ENCODE assay signal across 19 cellular contexts in the genomic region with DNA sequence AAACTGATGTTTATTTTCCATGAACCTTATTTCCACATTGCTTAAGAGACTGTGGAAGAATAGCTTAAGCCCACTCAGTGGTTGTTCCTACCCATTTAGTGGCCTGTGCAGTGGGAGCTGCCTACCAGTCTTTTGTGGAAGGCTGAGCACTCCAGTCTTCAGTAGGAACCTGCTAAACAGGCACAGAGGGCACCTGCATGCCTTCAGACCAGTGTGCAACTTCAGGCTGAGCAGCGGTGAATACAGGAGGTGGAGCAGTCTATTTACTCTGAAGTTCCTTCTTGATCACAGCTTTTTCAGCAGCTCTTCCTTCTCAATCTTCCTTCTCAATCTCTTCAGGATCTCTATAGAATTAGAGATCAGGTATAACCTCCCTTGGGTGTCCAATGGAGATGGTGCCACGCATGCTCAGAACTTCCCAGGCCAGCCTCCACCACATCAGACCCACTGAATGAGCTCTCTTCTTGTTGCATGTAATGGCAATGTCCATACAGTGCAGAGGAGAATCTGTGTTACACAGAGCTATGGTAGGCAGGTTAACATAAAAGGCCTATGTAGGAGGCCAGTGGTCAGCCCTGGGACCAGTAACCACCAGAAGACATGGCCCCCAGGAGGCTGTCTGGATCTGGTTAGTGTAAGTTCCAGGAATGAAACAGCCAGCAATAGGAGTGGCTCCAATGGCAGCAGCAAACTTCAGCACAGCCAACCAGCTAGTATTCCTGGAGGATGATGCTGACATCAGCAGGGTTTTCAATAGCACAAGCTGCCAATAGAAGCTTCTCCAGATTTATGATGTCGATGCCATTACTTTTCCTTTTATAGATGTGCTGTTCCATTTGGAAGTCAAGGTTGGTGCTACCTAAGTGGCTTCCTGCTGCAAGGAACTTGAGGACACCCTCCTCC. TPM values are rescaled to one million over a fixed set of nuclear protein-coding genes. Genes with fewer than 3 reads are reported as not detected.
A peak's percentile ranks its signal among the peaks of the same experiment; 100 is the strongest.
DNase-seq lines count a peak whose midpoint lies in the region; ATAC-seq and TF ChIP-seq lines count a peak whose summit lies in the region.
"Had no signal": no experiment of that assay in that cellular context is flagged by ENCODE, and none has a peak within 500 bp of the region (broad histone marks: within the 10 kb centered on the region; RNA-seq: fewer than 3 reads in every experiment).

No MANE protein-coding gene starts in this region.

- H3K4me1 Mint-ChIP-seq in MCF 10A (ENCODE audit: insufficient read depth, unreplicated experiment) = no peaks in the 10 kb centered on the region
- no peaks in the 10 kb centered on the region for H3K4me1 Mint-ChIP-seq in stimulated activated effector memory CD8-positive, alpha-beta T cell treated with anti-CD3 and anti-CD28 coated beads, Interleukin-12 subunit alpha, Interleukin-12 subunit beta, amount 100 ng/mL, for 72 hours

- no peaks in the 10 kb centered on the region for H3K4me1 ChIP-seq in mammary epithelial cell (ENCODE audit: insufficient read depth, low read length)
- no peaks in the 10 kb centered on the region for H3K4me1 ChIP-seq in PC-9 (replicated peaks; ENCODE audit: insufficient read depth)
- peaks cover 0 to 3% of the 10 kb centered on the region in 2 donors for H3K4me1 ChIP-seq in esophagus (ENCODE audit: control insufficient read depth in 2 of 2, insufficient read depth in 2 of 2, low read length in 1 of 2)
- H3K4me1 ChIP-seq: HAP-1 had no signal

- no peaks in the 10 kb centered on the region for H4K20me1 ChIP-seq in mammary epithelial cell (ENCODE audit: insufficient read depth, low read length)
- no peaks in the 10 kb centered on the region for H4K20me1 ChIP-seq in PC-9 (ENCODE audit: insufficient read depth)

- no peak for TF ChIP-seq CTCF in mammary epithelial cell (conservative IDR thresholded peaks at IDR 0.05 in 1 of 2, IDR thresholded peaks at IDR 0.05 in 1 of 2; ENCODE audit: extremely low read depth in 1 of 2, insufficient read depth in 1 of 2, low read depth in 1 of 2, low read length in 2 of 2)
- TF ChIP-seq CTCF in MCF 10A (IDR thresholded peaks at IDR 0.05; ENCODE audit: unreplicated experiment) = no peak
- TF ChIP-seq CTCF in PC-9 (conservative IDR thresholded peaks at IDR 0.05) = no peak
- no peak for TF ChIP-seq CTCF in fibroblast of the aortic adventitia (IDR thresholded peaks at IDR 0.05; ENCODE audit: insufficient read depth, low read length)

- WGBS in mammary epithelial cell (ENCODE audit: low coverage, missing lambda C conversion rate) = 96% methylated on average over 3 of the region's 3 CpGs
- WGBS in esophagus, 2 donors = 84 to 93% methylated on average over 3 of the region's 3 CpGs

- no peak for ATAC-seq in stimulated activated effector memory CD8-positive, alpha-beta T cell treated with anti-CD3 and anti-CD28 coated beads, Interleukin-12 subunit alpha, Interleukin-12 subunit beta, amount 100 ng/mL, for 72 hours

- H3K27me3 Mint-ChIP-seq in MCF 10A (ENCODE audit: insufficient read depth, unreplicated experiment) = no peaks in the 10 kb centered on the region
- H3K27me3 Mint-ChIP-seq: B cell; CD4-positive, alpha-beta T cell had no signal

- no peaks in the 10 kb centered on the region for H3K36me3 Mint-ChIP-seq in MCF 10A (ENCODE audit: insufficient read depth, unreplicated experiment)
- no peaks in the 10 kb centered on the region for H3K36me3 Mint-ChIP-seq in stimulated activated effector memory CD8-positive, alpha-beta T cell treated with anti-CD3 and anti-CD28 coated beads, Interleukin-12 subunit alpha, Interleukin-12 subunit beta, amount 100 ng/mL, for 72 hours
- H3K36me3 Mint-ChIP-seq: IgD-negative memory B cell had no signal

- H3K36me3 ChIP-seq in mammary epithelial cell (ENCODE audit: insufficient read depth, low read length) = no peaks in the 10 kb centered on the region
- H3K36me3 ChIP-seq in PC-9 (ENCODE audit: low read depth) = no peaks in the 10 kb centered on the region
- no peaks in the 10 kb centered on the region for H3K36me3 ChIP-seq in esophagus (ENCODE audit: control insufficient read depth in 2 of 2, insufficient read depth in 2 of 2, low read length in 1 of 2)
- H3K36me3 ChIP-seq: HAP-1 had no signal

- dilution Hi-C loops in mammary epithelial cell (cut with HindIII; ENCODE audit: low sequenced_read_pairs) = no loop called here

- H3K9me3 Mint-ChIP-seq in MCF 10A (ENCODE audit: unreplicated experiment) = no peaks in the 10 kb centered on the region
- peaks cover 3% of the 10 kb centered on the region for H3K9me3 Mint-ChIP-seq in stimulated activated effector memory CD8-positive, alpha-beta T cell treated with anti-CD3 and anti-CD28 coated beads, Interleukin-12 subunit alpha, Interleukin-12 subunit beta, amount 100 ng/mL, for 72 hours
- H3K9me3 Mint-ChIP-seq: CD4-positive, alpha-beta T cell; HFFc6 had no signal

- BruUV-seq in mammary epithelial cell (replicated peaks; lab: Mats Ljungman, UMichigan) = no TSS peak
- BruUV-seq in MCF 10A (replicated peaks; lab: Mats Ljungman, UMichigan) = no TSS peak
- BruUV-seq in PC-9 (replicated peaks; lab: Mats Ljungman, UMichigan) = no TSS peak

- H3K4me3 ChIP-seq in mammary epithelial cell (replicated peaks in 1 of 3; ENCODE audit: insufficient read depth in 1 of 3, low read depth in 2 of 3, low read length in 3 of 3) = no peak overlapping the region
- H3K4me3 ChIP-seq in PC-9 = no peak overlapping the region
- H3K4me3 ChIP-seq in esophagus (ENCODE audit: low read depth in 1 of 2, low read length in 2 of 2) = no peak overlapping the region
- H3K4me3 ChIP-seq in fibroblast of the aortic adventitia (ENCODE audit: low read depth, low read length) = no peak overlapping the region
- H3K4me3 ChIP-seq: HAP-1 had no signal

- no peaks in the 10 kb centered on the region for H3K9me2 ChIP-seq in PC-9 (ENCODE audit: insufficient read depth)

- H3K4me2 ChIP-seq in mammary epithelial cell (ENCODE audit: insufficient read depth, low read depth, low read length) = no peak overlapping the region
- H3K4me2 ChIP-seq in PC-9 = no peak overlapping the region

- intact Hi-C loops in mammary epithelial cell (cut with micrococcal nuclease) (no loop called here), MCF 10A (cut with micrococcal nuclease) (no loop called here), PC-9 (cut with micrococcal nuclease; ENCODE audit: unreplicated experiment) (no loop called here)

- H3K27ac Mint-ChIP-seq in MCF 10A (ENCODE audit: low read depth, unreplicated experiment) = no peak overlapping the region
- no peak overlapping the region for H3K27ac Mint-ChIP-seq in stimulated activated effector memory CD8-positive, alpha-beta T cell treated with anti-CD3 and anti-CD28 coated beads, Interleukin-12 subunit alpha, Interleukin-12 subunit beta, amount 100 ng/mL, for 72 hours
- H3K27ac Mint-ChIP-seq: B cell; CD4-positive, alpha-beta T cell; HFFc6; IgD-negative memory B cell had no signal

- CTCF ChIA-PET in mammary epithelial cell (lab: Charles Lee; ENCODE audit: low non-redundant PET) (no interaction called here), MCF 10A (lab: Yijun Ruan, JAX) (no interaction called here), PC-9 (lab: Charles Lee) (interaction anchor here (0.6 kb wide), 1 partner anchor 22 kb away, joined by 3 read pairs; no protein-coding TSS in a partner anchor)

- no peaks in the 10 kb centered on the region for H3F3A ChIP-seq in PC-9 (ENCODE audit: insufficient read depth, low read depth)

- no peak for DNase-seq in mammary epithelial cell
- no peak for DNase-seq in MCF 10A (ENCODE audit: unreplicated experiment)
- no peak for DNase-seq in PC-9
- DNase-seq in fibroblast of the aortic adventitia (ENCODE audit: low read depth) = peak; percentile 16
- DNase-seq in stimulated activated effector memory CD8-positive, alpha-beta T cell treated with anti-CD3 and anti-CD28 coated beads, Interleukin-12 subunit alpha, Interleukin-12 subunit beta, amount 100 ng/mL, for 72 hours (ENCODE audit: low spot score in 2 of 2) = no peak
- DNase-seq in stimulated activated CD4-positive, alpha-beta T cell treated with anti-CD3 and anti-CD28 coated beads, Interleukin-12 subunit alpha, Interleukin-12 subunit beta, amount 100 ng/mL, for 4 hours = no peak
- DNase-seq in OCI-M2 (lab: John Stamatoyannopoulos, UW; ENCODE audit: unreplicated experiment) = no peak
- DNase-seq: C1 segment of cervical spinal cord; Calu3; CD4-positive, alpha-beta T cell; DMS 273 treated with DMSO at 0.1 percent for 48 hours; DMS79 treated with DMSO at 0.1 percent for 48 hours; EL; GOT3; HFFc6 had no signal

- in situ Hi-C loops in mammary epithelial cell (cut with MboI; ENCODE audit: low sequenced_read_pairs in 2 of 2) = no loop called here

- H3K4me3 Mint-ChIP-seq in MCF 10A (ENCODE audit: unreplicated experiment) = no peak overlapping the region
- H3K4me3 Mint-ChIP-seq in stimulated activated effector memory CD8-positive, alpha-beta T cell treated with anti-CD3 and anti-CD28 coated beads, Interleukin-12 subunit alpha, Interleukin-12 subunit beta, amount 100 ng/mL, for 72 hours = no peak overlapping the region
- H3K4me3 Mint-ChIP-seq: B cell; CD4-positive, alpha-beta T cell; HFFc6; IgD-negative memory B cell had no signal

- no peaks in the 10 kb centered on the region for H3K27me3 ChIP-seq in mammary epithelial cell (ENCODE audit: insufficient read depth, low read length)
- no peaks in the 10 kb centered on the region for H3K27me3 ChIP-seq in PC-9 (ENCODE audit: insufficient read depth, low read depth)
- H3K27me3 ChIP-seq in esophagus (ENCODE audit: control insufficient read depth in 1 of 2, insufficient read depth in 2 of 2, low read length in 2 of 2) = no peaks in the 10 kb centered on the region

- H3K27ac ChIP-seq in mammary epithelial cell (ENCODE audit: insufficient read depth, low read depth, low read length) (no peak overlapping the region), PC-9 (no peak overlapping the region), esophagus (ENCODE audit: low read depth in 2 of 2, low read length in 1 of 2) (peak overlapping the region; percentile 40 to 71)

- H3K9me3 ChIP-seq in mammary epithelial cell (replicated peaks; ENCODE audit: insufficient read depth, low read length) (no peaks in the 10 kb centered on the region), PC-9 (ENCODE audit: insufficient read depth, low read depth) (peaks cover 7% of the 10 kb centered on the region; the same call in 1 of the 2 replicates), esophagus (ENCODE audit: control insufficient read depth in 2 of 2, insufficient read depth in 1 of 2, low read depth in 1 of 2, low read length in 1 of 2) (no peaks in the 10 kb centered on the region)
- H3K9me3 ChIP-seq: HAP-1 had no signal

- H3K9ac ChIP-seq in mammary epithelial cell (ENCODE audit: insufficient read depth, low read length) = no peak overlapping the region

- POLR2A ChIA-PET in MCF 10A (lab: Yijun Ruan, JAX) = interaction anchor here (0.8 to 1.1 kb wide), 5 partner anchors 8 to 55 kb away, joined by 3 to 6 read pairs (median 3); a partner anchor contains a TSS
- POLR2A ChIA-PET in PC-9 (lab: Charles Lee; ENCODE audit: unreplicated experiment) = no interaction called here

- peak overlapping the region; percentile 32 for H2AFZ ChIP-seq in mammary epithelial cell (ENCODE audit: low read depth, low read length)
- peak overlapping the region; percentile 50; the same call in 1 of the 2 replicates for H2AFZ ChIP-seq in PC-9

- H3K79me2 ChIP-seq in mammary epithelial cell (ENCODE audit: insufficient read depth, low read length) = no peaks in the 10 kb centered on the region
- no peaks in the 10 kb centered on the region for H3K79me2 ChIP-seq in PC-9 (ENCODE audit: low read depth)

RNA-seq across cellular contexts. Expression of a gene that starts 47.9 kb away (rescaled TPM):
- total RNA-seq in mammary epithelial cell (100 to 1,000 TPM; 213 to 257 TPM), MCF 10A (2022) (348 and 366 TPM in 2 replicates), PC-9 (2021) (169 and 206 TPM in 2 replicates), fibroblast of the aortic adventitia (ENCODE audit: low replicate concordance) (161 and 179 TPM in 2 replicates)
- polyA plus RNA-seq in mammary epithelial cell (279 TPM), esophagus (100 to 1,000 TPM in 1 of 2 donors, 10 to 100 TPM in 1; 53.9 to 113 TPM)
- polyA minus RNA-seq in mammary epithelial cell = 256 TPM

Comparison
In these comparisons a context has a peak if more than half of its experiments do, and no peak if none do; other contexts are left out.
1. H3K27ac ChIP-seq: peak in esophagus (2 of 2); none in mammary epithelial cell (single experiment) and PC-9 (single experiment).